ENCODE assay signal across 16 cellular contexts in the genomic region with DNA sequence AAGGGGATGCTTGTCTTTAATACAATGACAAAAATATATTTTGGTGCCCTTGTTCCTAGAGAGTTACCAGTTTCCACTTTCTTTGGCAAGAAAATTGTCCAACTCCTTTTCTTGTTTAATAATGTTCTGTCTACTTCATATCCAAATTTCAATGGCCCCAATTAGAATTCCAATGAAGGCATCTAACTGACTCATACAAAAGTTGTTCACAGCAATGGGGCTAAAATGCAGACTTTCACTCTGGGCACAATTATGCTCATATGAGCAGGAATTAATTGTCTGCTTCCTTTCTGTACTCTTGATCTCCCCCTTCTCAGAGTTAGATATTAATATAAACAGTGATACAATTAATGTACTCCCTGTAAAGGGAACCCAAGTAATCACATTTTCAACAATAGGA. TPM values are rescaled to one million over a fixed set of nuclear protein-coding genes. Genes with fewer than 3 reads are reported as not detected.
DNase-seq lines count a peak whose midpoint lies in the region; ATAC-seq, FAIRE-seq and TF ChIP-seq lines count a peak whose summit lies in the region.
"Had no signal": no experiment of that assay in that cellular context is flagged by ENCODE, and none has a peak within 500 bp of the region (broad histone marks: within the 10 kb centered on the region; RNA-seq: fewer than 3 reads in every experiment).

No MANE protein-coding gene starts in this region.

- H3K27me3 ChIP-seq in RWPE2 (ENCODE audit: insufficient read depth, poor library complexity, severe bottlenecking), result no peaks in the 10 kb centered on the region
- H3K27me3 ChIP-seq in right atrium auricular region, result no peaks in the 10 kb centered on the region
- H3K27me3 ChIP-seq in tibial nerve, result no peaks in the 10 kb centered on the region
- no peaks in the 10 kb centered on the region for H3K27me3 ChIP-seq in ascending aorta
- H3K27me3 ChIP-seq: foreskin keratinocyte had no signal

- H3K4me3 ChIP-seq in RWPE2 (ENCODE audit: severe bottlenecking), result no peak overlapping the region
- peak overlapping the region; percentile 48 to 53 for H3K4me3 ChIP-seq in right atrium auricular region
- peak overlapping the region in 1 of 4 donors; percentile 30 for H3K4me3 ChIP-seq in tibial nerve
- peak overlapping the region in 1 of 2 donors; percentile 39 for H3K4me3 ChIP-seq in ascending aorta

- TF ChIP-seq EP300 in tibial nerve (IDR thresholded peaks at IDR 0.05), result no peak

- intact Hi-C loops in ascending aorta (cut with DNase I), result loop anchor here (5.0 kb wide), 1 partner anchor 40 kb away; no protein-coding TSS in a partner anchor

- ATAC-seq in RWPE2 (ENCODE audit: low read depth), result no peak
- no peak for ATAC-seq in activated naive CD4-positive, alpha-beta T cell treated with anti-CD3 and anti-CD28 coated beads, Interleukin-2, amount 50 U/mL, for 72 hours

- H3K36me3 ChIP-seq in RWPE2 (ENCODE audit: low read depth) (no peaks in the 10 kb centered on the region), right atrium auricular region (peaks cover 5% of the 10 kb centered on the region), tibial nerve (no peaks in the 10 kb centered on the region), ascending aorta (no peaks in the 10 kb centered on the region)

- DNase-seq in AG20443 (ENCODE audit: low spot score) (peak; percentile 60), RWPE2 (ENCODE audit: low spot score) (no peak), right atrium auricular region (ENCODE audit: low spot score) (no peak), renal cortical epithelial cell (ENCODE audit: low read depth) (peak; percentile 67), tibial nerve (ENCODE audit: low spot score in 2 of 2) (no peak), ascending aorta (ENCODE audit: low spot score in 2 of 2) (no peak), H54 (ENCODE audit: insufficient read length, low spot score) (no peak)
- DNase-seq in activated naive CD4-positive, alpha-beta T cell treated with anti-CD3 and anti-CD28 coated beads, Interleukin-2, amount 50 U/mL, for 72 hours (ENCODE audit: low spot score in 2 of 2), result no peak
- DNase-seq: activated CD4-positive, alpha-beta memory T cell treated with anti-CD3 and anti-CD28 coated beads for 36 hours; aorta; DMS53; effector CD4-positive, alpha-beta T cell; islet precursor cell; T-helper 9 cell had no signal

- H3K9me3 ChIP-seq in RWPE2 (ENCODE audit: severe bottlenecking), result no peaks in the 10 kb centered on the region
- H3K9me3 ChIP-seq in right atrium auricular region, result no peaks in the 10 kb centered on the region
- H3K9me3 ChIP-seq in tibial nerve, result no peaks in the 10 kb centered on the region
- no peaks in the 10 kb centered on the region for H3K9me3 ChIP-seq in ascending aorta

- TF ChIP-seq CTCF in RWPE2 (IDR thresholded peaks at IDR 0.05; ENCODE audit: poor library complexity, severe bottlenecking) (no peak), right atrium auricular region (IDR thresholded peaks at IDR 0.05) (no peak), tibial nerve (IDR thresholded peaks at IDR 0.05) (no peak), ascending aorta (IDR thresholded peaks at IDR 0.05) (no peak)

- H3K27ac Mint-ChIP-seq in activated naive CD4-positive, alpha-beta T cell treated with anti-CD3 and anti-CD28 coated beads, Interleukin-2, amount 50 U/mL, for 72 hours, result no peak overlapping the region
- H3K27ac Mint-ChIP-seq: activated CD4-positive, alpha-beta memory T cell treated with anti-CD3 and anti-CD28 coated beads for 36 hours had no signal

- no peak for TF ChIP-seq POLR2A in tibial nerve (IDR thresholded peaks at IDR 0.05)
- no peak for TF ChIP-seq POLR2A in H54 (IDR thresholded peaks at IDR 0.05; ENCODE audit: low read depth, low read length)

- H3K36me3 Mint-ChIP-seq in activated naive CD4-positive, alpha-beta T cell treated with anti-CD3 and anti-CD28 coated beads, Interleukin-2, amount 50 U/mL, for 72 hours, result peaks cover 20 to 24% of the 10 kb centered on the region in 2 donors
- H3K36me3 Mint-ChIP-seq: activated CD4-positive, alpha-beta memory T cell treated with anti-CD3 and anti-CD28 coated beads for 36 hours had no signal

- peaks cover 0 to 16% of the 10 kb centered on the region in 2 donors for H3K9me3 Mint-ChIP-seq in activated naive CD4-positive, alpha-beta T cell treated with anti-CD3 and anti-CD28 coated beads, Interleukin-2, amount 50 U/mL, for 72 hours
- H3K9me3 Mint-ChIP-seq: activated CD4-positive, alpha-beta memory T cell treated with anti-CD3 and anti-CD28 coated beads for 36 hours; nephron had no signal

- no peak for FAIRE-seq in H54 (lab: Jason Lieb, UNC)

- peaks cover 26% of the 10 kb centered on the region for H3K4me1 ChIP-seq in RWPE2 (ENCODE audit: insufficient read depth, poor library complexity, severe bottlenecking)
- peaks cover 0 to 13% of the 10 kb centered on the region in 2 donors for H3K4me1 ChIP-seq in right atrium auricular region
- peaks cover 0 to 25% (median 8%) of the 10 kb centered on the region in 4 donors for H3K4me1 ChIP-seq in tibial nerve
- peaks cover 0 to 3% of the 10 kb centered on the region in 2 donors for H3K4me1 ChIP-seq in ascending aorta

- H3K27ac ChIP-seq in RWPE2 (ENCODE audit: poor library complexity, severe bottlenecking) (peak overlapping the region; percentile 65), right atrium auricular region (peak overlapping the region; percentile 78 to 92), tibial nerve (peak overlapping the region in 2 of 4 donors; percentile 41 to 80), ascending aorta (no peak overlapping the region)

RNA-seq across cellular contexts. Expression of gene ZNF622, which starts 42.1 kb away (rescaled TPM):
- total RNA-seq in right atrium auricular region (10 to 100 TPM; 36.7 to 54.9 TPM), renal cortical epithelial cell (53.3 and 98.3 TPM in 2 replicates), tibial nerve (10 to 100 TPM; 16.6 to 26.4 (median 23.8) TPM), ascending aorta (75.5 TPM)
- total RNA-seq in activated naive CD4-positive, alpha-beta T cell treated with anti-CD3 and anti-CD28 coated beads, Interleukin-2, amount 50 U/mL, for 72 hours, result 10 to 100 TPM; 24.4 to 37.3 TPM

Comparison
In these comparisons a context has a peak if more than half of its experiments do, and no peak if none do; other contexts are left out.
1. DNase-seq: peak in AG20443 (single experiment) and renal cortical epithelial cell (single experiment); none in RWPE2 (single experiment), right atrium auricular region (single experiment), tibial nerve (0 of 2), ascending aorta (0 of 2), H54 (single experiment) and activated naive CD4-positive, alpha-beta T cell treated with anti-CD3 and anti-CD28 coated beads, Interleukin-2, amount 50 U/mL, for 72 hours (0 of 2).
2. H3K27ac ChIP-seq: peak in RWPE2 (single experiment) and right atrium auricular region (2 of 2); none in ascending aorta (0 of 2).